Comparison of ENCODE assay signal across 1 cellular context in genomic region chr6:34425498-34426410, GRCh38.
TF ChIP-seq lines count a peak whose summit lies in the region.

TSS of gene RPS10 (minus strand) at chr6:34426069. CDS start at chr6:34425221, 848 bp downstream.

TF ChIP-seq in K562, 482 proteins besides CTCF, POLR2A, EP300 and RAD21 (continued from another document):
- TF ChIP-seq KAT2B (IDR thresholded peaks at IDR 0.05; ENCODE audit: low read depth, low read length) = peak; percentile 56
- TF ChIP-seq ETS1 (conservative IDR thresholded peaks at IDR 0.05; ENCODE audit: control insufficient read depth, low read depth, low read length) = no peak; the same call in 1 of the 2 replicates
- no peak for TF ChIP-seq TSHZ1 (CRISPR knock-in tag; IDR thresholded peaks at IDR 0.05)
- no peak for TF ChIP-seq ZNF445 (CRISPR knock-in tag; IDR thresholded peaks at IDR 0.05; ENCODE audit: low read depth)
- no peak for TF ChIP-seq PURB (CRISPR knock-in tag; IDR thresholded peaks at IDR 0.05; ENCODE audit: low read depth)
- TF ChIP-seq ZBTB2 (IDR thresholded peaks at IDR 0.05) = peak; percentile 55
- TF ChIP-seq RBM39 (optimal IDR thresholded peaks at IDR 0.05; ENCODE audit: low read depth, low read length) = no peak
- no peak for TF ChIP-seq HMG20A (CRISPR knock-in tag; conservative IDR thresholded peaks at IDR 0.05)
- no peak for TF ChIP-seq ZHX1 (conservative IDR thresholded peaks at IDR 0.05; ENCODE audit: low read length)
- TF ChIP-seq ZFPM2 (CRISPR knock-in tag; IDR thresholded peaks at IDR 0.05) = 0 out of 2 replicates have a peak, but pooled peaks have one; percentile 59
- TF ChIP-seq ELF2 (CRISPR knock-in tag; IDR thresholded peaks at IDR 0.05) = peak; percentile 88
- TF ChIP-seq ZNF175 (CRISPR knock-in tag; IDR thresholded peaks at IDR 0.05; ENCODE audit: low read depth) = peak; percentile 61; the same call in 1 of the 2 replicates
- peak; percentile 91 for TF ChIP-seq ELF1 (tag; IDR thresholded peaks at IDR 0.05)
- peak; percentile 61; the same call in 1 of the 2 replicates for TF ChIP-seq SIN3B (IDR thresholded peaks at IDR 0.05; ENCODE audit: low read depth)
- TF ChIP-seq ZNF395 (CRISPR knock-in tag; IDR thresholded peaks at IDR 0.05) = no peak
- TF ChIP-seq KLF1 (tag; IDR thresholded peaks at IDR 0.05) = no peak
- no peak for TF ChIP-seq ELK1 (CRISPR knock-in tag; IDR thresholded peaks at IDR 0.05)
- no peak for TF ChIP-seq DIDO1 (tag; IDR thresholded peaks at IDR 0.05; ENCODE audit: low read depth)
- no peak for TF ChIP-seq HOMEZ (CRISPR knock-in tag; IDR thresholded peaks at IDR 0.05)
- TF ChIP-seq CHD1 (IDR thresholded peaks at IDR 0.05; ENCODE audit: low read length) = peak; percentile 71
- TF ChIP-seq POLR3G (IDR thresholded peaks at IDR 0.05; ENCODE audit: extremely low read depth, insufficient read length, insufficient replicate concordance) = no peak
- peak; percentile 92 for TF ChIP-seq MAX (CRISPR knock-in tag; IDR thresholded peaks at IDR 0.05)
- TF ChIP-seq LARP7 (IDR thresholded peaks at IDR 0.05) = 0 out of 2 replicates have a peak, but pooled peaks have one; percentile 41
- no peak for TF ChIP-seq MAFG (tag; conservative IDR thresholded peaks at IDR 0.05)
- TF ChIP-seq FOXP4 (CRISPR knock-in tag; IDR thresholded peaks at IDR 0.05; ENCODE audit: borderline replicate concordance) = no peak
- TF ChIP-seq SAFB (IDR thresholded peaks at IDR 0.05; ENCODE audit: borderline replicate concordance, low read depth, low read length) = no peak
- peak; percentile 91 for TF ChIP-seq GTF2F1 (IDR thresholded peaks at IDR 0.05; ENCODE audit: low read depth, low read length)
- peak; percentile 77 for TF ChIP-seq ZFX (CRISPR knock-in tag; IDR thresholded peaks at IDR 0.05)
- TF ChIP-seq HCFC1 (IDR thresholded peaks at IDR 0.05; ENCODE audit: low read depth, low read length) = peak; percentile 67
- no peak for TF ChIP-seq ZNF146 (CRISPR knock-in tag; IDR thresholded peaks at IDR 0.05; ENCODE audit: unreplicated experiment)
- no peak for TF ChIP-seq LCOR (CRISPR knock-in tag; IDR thresholded peaks at IDR 0.05)
- TF ChIP-seq ZBTB7A (IDR thresholded peaks at IDR 0.05; ENCODE audit: borderline replicate concordance, control insufficient read depth, low read depth, low read length) = peak; percentile 28; the same call in 1 of the 2 replicates
- TF ChIP-seq RBM25 (IDR thresholded peaks at IDR 0.05; ENCODE audit: low read depth, low read length, severe bottlenecking) = no peak
- no peak for TF ChIP-seq TGIF2 (CRISPR knock-in tag; IDR thresholded peaks at IDR 0.05)
- TF ChIP-seq NR2C1 (IDR thresholded peaks at IDR 0.05) = no peak
- TF ChIP-seq NR2C1 (tag; IDR thresholded peaks at IDR 0.05) = no peak
- no peak for TF ChIP-seq RNF219 (CRISPR knock-in tag; IDR thresholded peaks at IDR 0.05)
- TF ChIP-seq TAF7 (tag; IDR thresholded peaks at IDR 0.05) = peak; percentile 100
